In the genomic region with DNA sequence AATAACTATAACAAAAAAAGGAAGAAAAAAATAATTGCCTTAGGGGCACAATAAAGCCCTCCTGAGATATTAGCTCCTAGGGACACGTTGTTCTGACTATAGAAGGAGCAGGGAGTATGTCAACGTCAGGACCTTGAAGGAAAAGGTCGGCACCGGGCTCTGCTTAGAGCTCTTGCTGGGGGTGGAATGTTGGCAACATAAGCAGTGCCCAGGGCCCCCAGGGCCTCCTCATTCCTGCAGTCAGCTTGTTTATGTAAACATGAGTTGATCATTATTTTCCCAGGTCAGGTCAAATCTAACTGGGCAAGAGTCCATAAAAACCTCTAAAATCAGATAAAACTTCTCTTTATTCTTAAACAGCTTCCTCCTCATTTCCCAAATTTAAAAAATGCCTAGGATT, we compare ENCODE assay signal across 1 cellular context.
TF ChIP-seq lines count a peak whose summit lies in the region.

No MANE protein-coding gene starts in this region.

TF ChIP-seq in IMR-90, 13 proteins besides CTCF, POLR2A, EP300 and RAD21 (continued from another document):
- TF ChIP-seq, protein P1, sequence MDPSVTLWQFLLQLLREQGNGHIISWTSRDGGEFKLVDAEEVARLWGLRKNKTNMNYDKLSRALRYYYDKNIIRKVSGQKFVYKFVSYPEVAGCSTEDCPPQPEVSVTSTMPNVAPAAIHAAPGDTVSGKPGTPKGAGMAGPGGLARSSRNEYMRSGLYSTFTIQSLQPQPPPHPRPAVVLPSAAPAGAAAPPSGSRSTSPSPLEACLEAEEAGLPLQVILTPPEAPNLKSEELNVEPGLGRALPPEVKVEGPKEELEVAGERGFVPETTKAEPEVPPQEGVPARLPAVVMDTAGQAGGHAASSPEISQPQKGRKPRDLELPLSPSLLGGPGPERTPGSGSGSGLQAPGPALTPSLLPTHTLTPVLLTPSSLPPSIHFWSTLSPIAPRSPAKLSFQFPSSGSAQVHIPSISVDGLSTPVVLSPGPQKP (IDR thresholded peaks at IDR 0.05; ENCODE audit: borderline replicate concordance, low read depth, low read length) = no peak
- no peak for TF ChIP-seq RCOR1 (IDR thresholded peaks at IDR 0.05; ENCODE audit: insufficient replicate concordance, low read length)
- TF ChIP-seq MXI1 (IDR thresholded peaks at IDR 0.05; ENCODE audit: borderline replicate concordance, low read depth, low read length) = no peak
TF ChIP-seq in IMR-90: peak in this region for 0.
